ENCODE assay signal across 22 cellular contexts in genomic region chr5:60827201-60827600, GRCh38. TPM values are rescaled to one million over a fixed set of nuclear protein-coding genes. Genes with fewer than 3 reads are reported as not detected.
"Had no signal": no experiment of that assay in that cellular context is flagged by ENCODE, and none has a peak within 500 bp of the region (broad histone marks: within the 10 kb centered on the region; RNA-seq: fewer than 3 reads in every experiment).

No MANE protein-coding gene starts in this region.

- H3K4me2 ChIP-seq: SK-N-SH had no signal

- DNase-seq: IMR-90, MG63, NCI-H1092 treated with DMSO at 0.1 percent for 48 hours, NCI-H1436, NCI-H187, NCI-H2029, NCI-H2081 treated with DMSO at 0.1 percent for 48 hours, NCI-H2171, NCI-H226, NCI-H446, NCI-H510A, NCI-H524 treated with DMSO at 0.1 percent for 48 hours, NCI-H69, NCI-H774, PC-3, SHP77, SK-N-SH, SW 1271, T-cell had no signal

- ATAC-seq: Panc1, PC-3, T-cell had no signal

- H3K4me3 ChIP-seq: MG63 had no signal

- H3K36me3 ChIP-seq: MG63 had no signal

- H3K27me3 ChIP-seq: MG63 had no signal

- H3K9ac ChIP-seq: SK-N-SH had no signal

- H3K9me3 ChIP-seq: MG63, SK-N-SH had no signal

- H3K27ac ChIP-seq: RWPE1 had no signal

RNA-seq across cellular contexts. Expression of gene ELOVL7, which starts 16.9 kb away (rescaled TPM):
- total RNA-seq: LHCN-M2 had no signal
- polyA plus RNA-seq: IMR-90 had no signal
